19 cellular contexts compared by ENCODE assay signal in genomic region chr3:21449738-21450137, GRCh38.
DNase-seq lines count a peak whose midpoint lies in the region; ATAC-seq and TF ChIP-seq lines count a peak whose summit lies in the region.
"Had no signal": no experiment of that assay in that cellular context is flagged by ENCODE, and none has a peak within 500 bp of the region (broad histone marks: within the 10 kb centered on the region; RNA-seq: fewer than 3 reads in every experiment).

No MANE protein-coding gene starts in this region.

- DNase-seq in Right ventricle myocardium inferior (ENCODE audit: missing footprints) (peak; percentile 45), cardiac septum (ENCODE audit: low spot score) (no peak), body of pancreas (peak in 1 of 4 donors; percentile 5), left cardiac atrium (no peak), sciatic nerve (ENCODE audit: low spot score) (no peak)
- DNase-seq in stimulated activated CD4-positive, alpha-beta T cell treated with anti-CD3 and anti-CD28 coated beads, Interleukin-4, amount 100 ng/mL, for 4 hours, result no peak
- DNase-seq: AML-193; Caco-2; CD4-positive, alpha-beta T cell; DMS153; DMS79; GF-D8; HCEC 1CT had no signal

- no peaks in the 10 kb centered on the region for H3K36me3 ChIP-seq in body of pancreas (replicated peaks in 1 of 2; ENCODE audit: insufficient read depth in 1 of 2, low read depth in 2 of 2)

- no peaks in the 10 kb centered on the region for H3K27me3 ChIP-seq in body of pancreas

- intact Hi-C loops in Right ventricle myocardium inferior (cut with DNase I) (no loop called here), cardiac septum (cut with DNase I) (no loop called here), body of pancreas (cut with DNase I) (no loop called here), left cardiac atrium (cut with DNase I) (no loop called here), sciatic nerve (cut with DNase I) (no loop called here)

- ATAC-seq in Right ventricle myocardium inferior (peak; percentile 50), body of pancreas (peak; percentile 38), left cardiac atrium (peak; percentile 38 to 58), sciatic nerve (peak; percentile 15), HG03571 (IDR thresholded peaks at IDR 0.05; ENCODE audit: unreplicated experiment) (no peak)
- ATAC-seq: A549, GM23338 had no signal

- TF ChIP-seq CTCF in body of pancreas (IDR thresholded peaks at IDR 0.05), result no peak

- TF ChIP-seq POLR2A in body of pancreas (IDR thresholded peaks at IDR 0.05), result no peak

- no peaks in the 10 kb centered on the region for H3K9me3 ChIP-seq in body of pancreas
- H3K9me3 ChIP-seq: A549, Caco-2 had no signal

- WGBS in body of pancreas, 2 donors, result 19 to 32% methylated on average over 2 of the region's 2 CpGs

- H3K4me1 ChIP-seq in body of pancreas, result peaks cover 5% of the 10 kb centered on the region
- H3K4me1 ChIP-seq: A549, Caco-2 had no signal

- no peak overlapping the region for H3K27ac ChIP-seq in body of pancreas
- H3K27ac ChIP-seq: 22Rv1, A549, C4-2B, HL-60 had no signal

- H3K4me3 ChIP-seq in body of pancreas, result no peak overlapping the region
- H3K4me3 ChIP-seq: A549, GM23338 had no signal
